Comparison of ENCODE assay signal across 34 cellular contexts in genomic region chr7:95317966-95318365, GRCh38. TPM values are rescaled to one million over a fixed set of nuclear protein-coding genes. Genes with fewer than 3 reads are reported as not detected.
"Had no signal": no experiment of that assay in that cellular context is flagged by ENCODE, and none has a peak within 500 bp of the region (broad histone marks: within the 10 kb centered on the region; RNA-seq: fewer than 3 reads in every experiment).

No MANE protein-coding gene starts in this region.

- H3K9me3 Mint-ChIP-seq: central memory CD8-positive, alpha-beta T cell; dendritic cell treated with granulocyte-macrophage colony-stimulating factor and Interleukin-4, amounts not matched to agents 40 ng/mL and 50 ng/mL, for 4 days; mesothelial cell of epicardium; nephron; stimulated activated effector memory CD8-positive, alpha-beta T cell treated with anti-CD3 and anti-CD28 coated beads, Interleukin-12 subunit alpha, Interleukin-12 subunit beta, amount 100 ng/mL, for 72 hours had no signal

- DNase-seq: colonic mucosa; effector CD8-positive, alpha-beta T cell; foreskin melanocyte; head of caudate nucleus; mesenchymal stem cell; mucosa of descending colon; naive B cell; pancreas; stimulated activated CD4-positive, alpha-beta T cell treated with anti-CD3 and anti-CD28 coated beads, Interleukin-12 subunit alpha, Interleukin-12 subunit beta, amount 100 ng/mL, for 4 hours; stimulated activated CD4-positive, alpha-beta T cell treated with anti-CD3 and anti-CD28 coated beads, Interleukin-2, amount 100 ng/mL, for 24 hours; stimulated activated CD4-positive, alpha-beta T cell treated with anti-CD3 and anti-CD28 coated beads, Interleukin-4, amount 100 ng/mL, for 24 hours; stimulated activated naive CD4-positive, alpha-beta T cell treated with Interleukin-2 at 50 U/mL for 16 hours; stomach; thyroid gland; trophoblast cell had no signal

- H3K27ac Mint-ChIP-seq: dendritic cell treated with granulocyte-macrophage colony-stimulating factor and Interleukin-4, amounts not matched to agents 40 ng/mL and 50 ng/mL, for 4 days; mesothelial cell of epicardium; stimulated activated effector memory CD8-positive, alpha-beta T cell treated with anti-CD3 and anti-CD28 coated beads, Interleukin-12 subunit alpha, Interleukin-12 subunit beta, amount 100 ng/mL, for 72 hours had no signal

- H3K4me1 Mint-ChIP-seq: central memory CD8-positive, alpha-beta T cell; mesothelial cell of epicardium; naive B cell; nephron; stimulated activated effector memory CD8-positive, alpha-beta T cell treated with anti-CD3 and anti-CD28 coated beads, Interleukin-12 subunit alpha, Interleukin-12 subunit beta, amount 100 ng/mL, for 72 hours had no signal

- H3K36me3 ChIP-seq: colonic mucosa, esophagus muscularis mucosa, neutrophil, pancreas, stomach, thyroid gland had no signal

- ATAC-seq: mucosa of descending colon; sciatic nerve; stimulated activated effector memory CD8-positive, alpha-beta T cell treated with anti-CD3 and anti-CD28 coated beads, Interleukin-12 subunit alpha, Interleukin-12 subunit beta, amount 100 ng/mL, for 72 hours had no signal

- H3K4me3 ChIP-seq: colonic mucosa, esophagus muscularis mucosa, mucosa of descending colon, pancreas, smooth muscle cell, stomach, thyroid gland had no signal

- H3K27me3 ChIP-seq: colonic mucosa, esophagus muscularis mucosa, pancreas, stomach, thyroid gland had no signal

- FAIRE-seq: endothelial cell of umbilical vein, keratinocyte, pancreas had no signal

- H3K4me1 ChIP-seq: colonic mucosa, esophagus muscularis mucosa, pancreas, stomach, thyroid gland had no signal

- H3K27ac ChIP-seq: colonic mucosa, esophagus muscularis mucosa, neutrophil, pancreas, stomach, thyroid gland had no signal

- H3K36me3 Mint-ChIP-seq: mesothelial cell of epicardium; naive B cell; stimulated activated effector memory CD8-positive, alpha-beta T cell treated with anti-CD3 and anti-CD28 coated beads, Interleukin-12 subunit alpha, Interleukin-12 subunit beta, amount 100 ng/mL, for 72 hours had no signal

- H3K9me3 ChIP-seq: colonic mucosa, esophagus muscularis mucosa, mucosa of descending colon, neutrophil, pancreas, stomach, thyroid gland had no signal

- H3K27me3 Mint-ChIP-seq: dendritic cell treated with granulocyte-macrophage colony-stimulating factor and Interleukin-4, amounts not matched to agents 40 ng/mL and 50 ng/mL, for 4 days had no signal

- H3K4me2 ChIP-seq: smooth muscle cell had no signal

- H3K4me3 Mint-ChIP-seq: central memory CD8-positive, alpha-beta T cell; dendritic cell treated with granulocyte-macrophage colony-stimulating factor and Interleukin-4, amounts not matched to agents 40 ng/mL and 50 ng/mL, for 4 days; mesothelial cell of epicardium; naive B cell; nephron; stimulated activated effector memory CD8-positive, alpha-beta T cell treated with anti-CD3 and anti-CD28 coated beads, Interleukin-12 subunit alpha, Interleukin-12 subunit beta, amount 100 ng/mL, for 72 hours had no signal

RNA-seq across cellular contexts. Expression of gene PON1, which starts 6.4 kb away (rescaled TPM):
- total RNA-seq: chondrocyte, colonic mucosa, endothelial cell of umbilical vein, epithelial cell of proximal tubule, esophagus muscularis mucosa, fibroblast of lung, lung microvascular endothelial cell, mesothelial cell of epicardium, mucosa of descending colon, posterior vena cava, pulmonary artery endothelial cell, sciatic nerve, smooth muscle cell, temporal lobe, thyroid gland, ureter had no signal
- polyA plus RNA-seq: endothelial cell of umbilical vein, fibroblast of lung, keratinocyte, smooth muscle cell had no signal
